ENCODE assay signal across 9 cellular contexts in the genomic region with DNA sequence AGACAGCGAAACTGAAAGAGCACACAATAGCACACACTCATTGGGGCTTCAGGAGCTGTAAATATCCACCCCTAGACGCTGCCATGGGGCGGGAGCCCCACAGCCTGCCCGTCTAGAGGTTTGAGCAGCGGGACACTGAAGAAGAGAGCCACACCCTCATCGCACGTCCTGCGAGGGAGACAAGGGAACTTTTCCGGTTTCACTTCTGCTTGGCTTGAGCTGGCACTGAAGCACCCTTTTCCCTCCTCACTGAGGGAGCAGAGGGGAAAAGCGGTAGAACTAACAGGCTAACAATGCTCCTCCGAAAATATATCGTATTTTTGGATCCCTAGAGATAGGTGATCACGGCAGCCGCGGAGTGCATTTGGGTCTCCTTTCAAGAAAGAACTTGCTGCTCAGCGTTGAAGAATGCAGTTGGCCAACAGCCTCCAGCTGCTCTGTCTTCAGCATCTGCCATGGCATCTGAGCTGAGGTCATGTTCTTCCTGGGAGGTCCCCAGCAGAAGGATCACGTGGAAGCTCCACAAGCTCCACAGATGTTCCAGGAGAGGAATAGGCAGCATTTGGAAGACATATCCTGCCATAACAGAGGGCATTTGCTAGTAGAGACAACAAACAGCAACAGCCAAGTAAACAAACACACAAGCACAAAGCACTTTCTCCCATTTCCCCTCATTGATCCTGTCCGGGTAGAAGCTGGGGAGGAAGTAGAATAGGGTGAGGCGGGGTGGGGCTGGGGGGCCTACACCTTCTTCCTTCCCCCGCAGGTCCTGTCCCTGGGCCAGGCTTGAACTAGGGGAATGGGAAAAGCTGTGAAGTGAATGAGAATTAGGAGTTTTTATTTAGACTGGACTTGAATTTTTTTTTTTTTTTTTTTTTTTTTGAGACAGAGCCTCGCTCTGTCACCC. TPM values are rescaled to one million over a fixed set of nuclear protein-coding genes. Genes with fewer than 3 reads are reported as not detected.
A peak's percentile ranks its signal among the peaks of the same experiment; 100 is the strongest.
DNase-seq lines count a peak whose midpoint lies in the region; ATAC-seq and TF ChIP-seq lines count a peak whose summit lies in the region.
"Had no signal": no experiment of that assay in that cellular context is flagged by ENCODE, and none has a peak within 500 bp of the region (broad histone marks: within the 10 kb centered on the region; RNA-seq: fewer than 3 reads in every experiment).

No MANE protein-coding gene starts in this region.

- DNase-seq in MG63 (peak; percentile 83), renal cortical epithelial cell (ENCODE audit: low read depth) (peak; percentile 21), GM19240 (ENCODE audit: insufficient read length, low spot score) (no peak), hippocampal formation (lab: John Stamatoyannopoulos, UW) (no peak)
- no peak for DNase-seq in activated CD8-positive, alpha-beta T cell treated with anti-CD3 and anti-CD28 coated beads for 36 hours

- WGBS in gastroesophageal sphincter (ENCODE audit: low coverage in 1 of 2), 2 donors = 15 to 27% methylated on average over 6 to 19 of the region's 21 CpGs

- H3K4me1 ChIP-seq in BLaER1 = peaks cover 24% of the 10 kb centered on the region
- H3K4me1 ChIP-seq in gastroesophageal sphincter = peaks cover 0 to 7% (median 0%) of the 10 kb centered on the region in 3 donors

- H4K20me1 ChIP-seq in BLaER1 = no peaks in the 10 kb centered on the region

- peak overlapping the region; percentile 80 for H3K4me2 ChIP-seq in BLaER1

- H3K4me1 Mint-ChIP-seq in activated CD8-positive, alpha-beta T cell treated with anti-CD3 and anti-CD28 coated beads for 36 hours (ENCODE audit: low read depth) = peaks cover 8% of the 10 kb centered on the region

- no peak for TF ChIP-seq POLR2A in gastroesophageal sphincter (IDR thresholded peaks at IDR 0.05)

- no peaks in the 10 kb centered on the region for H3K27me3 ChIP-seq in BLaER1
- H3K27me3 ChIP-seq in MG63 = no peaks in the 10 kb centered on the region
- H3K27me3 ChIP-seq in gastroesophageal sphincter = no peaks in the 10 kb centered on the region

- ATAC-seq in GM19395 (IDR thresholded peaks at IDR 0.05; ENCODE audit: unreplicated experiment) (peak; percentile 66), gastroesophageal sphincter (peak; percentile 91)
- ATAC-seq in activated CD8-positive, alpha-beta T cell treated with anti-CD3 and anti-CD28 coated beads for 36 hours = peak; percentile 66

- H3K9me3 ChIP-seq in BLaER1 = 0 out of 2 replicates have a peak, but pooled peaks cover 5% of the 10 kb centered on the region
- H3K9me3 ChIP-seq in MG63 = no peaks in the 10 kb centered on the region
- H3K9me3 ChIP-seq in gastroesophageal sphincter = no peaks in the 10 kb centered on the region

- CTCF ChIA-PET in activated CD8-positive, alpha-beta T cell treated with anti-CD3 and anti-CD28 coated beads for 36 hours (lab: Charles Lee) = interaction anchor here (0.8 kb wide), 1 partner anchor 8 kb away, joined by 3 read pairs; no protein-coding TSS in a partner anchor

- H3K27ac ChIP-seq in BLaER1 (peak overlapping the region; percentile 71), gastroesophageal sphincter (peak overlapping the region; percentile 45 to 78 (median 73))

- intact Hi-C loops in activated CD8-positive, alpha-beta T cell treated with anti-CD3 and anti-CD28 coated beads for 36 hours (cut with micrococcal nuclease) = no loop called here

- peak overlapping the region; percentile 38 for H3K4me3 Mint-ChIP-seq in activated CD8-positive, alpha-beta T cell treated with anti-CD3 and anti-CD28 coated beads for 36 hours

- H3K36me3 Mint-ChIP-seq in activated CD8-positive, alpha-beta T cell treated with anti-CD3 and anti-CD28 coated beads for 36 hours (ENCODE audit: low read depth) = no peaks in the 10 kb centered on the region

- peaks cover 2% of the 10 kb centered on the region for H3K9me3 Mint-ChIP-seq in activated CD8-positive, alpha-beta T cell treated with anti-CD3 and anti-CD28 coated beads for 36 hours

- POLR2A ChIA-PET in activated CD8-positive, alpha-beta T cell treated with anti-CD3 and anti-CD28 coated beads for 36 hours (lab: Charles Lee) = no interaction called here

- H3K4me3 ChIP-seq in BLaER1 = peak overlapping the region; percentile 60
- H3K4me3 ChIP-seq in MG63 = peak overlapping the region; percentile 41
- H3K4me3 ChIP-seq in gastroesophageal sphincter = peak overlapping the region; percentile 48 to 55

- H3K27me3 Mint-ChIP-seq in activated CD8-positive, alpha-beta T cell treated with anti-CD3 and anti-CD28 coated beads for 36 hours = peaks cover 8% of the 10 kb centered on the region

- TF ChIP-seq EP300 in gastroesophageal sphincter (IDR thresholded peaks at IDR 0.05) = no peak

- no peaks in the 10 kb centered on the region for H3K36me3 ChIP-seq in BLaER1
- no peaks in the 10 kb centered on the region for H3K36me3 ChIP-seq in MG63
- H3K36me3 ChIP-seq in gastroesophageal sphincter = no peaks in the 10 kb centered on the region

- H3K27ac Mint-ChIP-seq in activated CD8-positive, alpha-beta T cell treated with anti-CD3 and anti-CD28 coated beads for 36 hours = peak overlapping the region; percentile 19

- TF ChIP-seq CTCF in activated CD8-positive, alpha-beta T cell treated with anti-CD3 and anti-CD28 coated beads for 36 hours (IDR thresholded peaks at IDR 0.05) = no peak
- TF ChIP-seq CTCF in gastroesophageal sphincter (IDR thresholded peaks at IDR 0.05) = no peak

- H3K9ac ChIP-seq in BLaER1 = peak overlapping the region; percentile 67

RNA-seq across cellular contexts. Expression of a gene that starts 44.8 kb away (rescaled TPM):
- not detected in 2 replicates for total RNA-seq in MG63 (2014; rRNA removed; shearing (Covaris generic); ENCODE audit: low replicate concordance)
- total RNA-seq in activated CD8-positive, alpha-beta T cell treated with anti-CD3 and anti-CD28 coated beads for 36 hours = 10 to 100 TPM; 40.5 to 42.2 TPM
- total RNA-seq in gastroesophageal sphincter (10 to 100 TPM in 2 of 4 donors, 1 to 10 TPM in 2; 5.6 to 34.7 (median 19.7) TPM), renal cortical epithelial cell (0.85 and 5.6 TPM in 2 replicates)
- total RNA-seq: lung microvascular endothelial cell had no signal

Comparison
In these comparisons a context has a peak if more than half of its experiments do, and no peak if none do; other contexts are left out.
1. DNase-seq: peak in MG63 (single experiment) and renal cortical epithelial cell (single experiment); none in activated CD8-positive, alpha-beta T cell treated with anti-CD3 and anti-CD28 coated beads for 36 hours (single experiment), GM19240 (single experiment) and hippocampal formation (0 of 2).
2. Peak in every context shown above with its lines, with median percentiles within 50 percentile points of each other: H3K4me3 ChIP-seq and ATAC-seq.